Comparison of ENCODE assay signal across 20 cellular contexts in the genomic region with DNA sequence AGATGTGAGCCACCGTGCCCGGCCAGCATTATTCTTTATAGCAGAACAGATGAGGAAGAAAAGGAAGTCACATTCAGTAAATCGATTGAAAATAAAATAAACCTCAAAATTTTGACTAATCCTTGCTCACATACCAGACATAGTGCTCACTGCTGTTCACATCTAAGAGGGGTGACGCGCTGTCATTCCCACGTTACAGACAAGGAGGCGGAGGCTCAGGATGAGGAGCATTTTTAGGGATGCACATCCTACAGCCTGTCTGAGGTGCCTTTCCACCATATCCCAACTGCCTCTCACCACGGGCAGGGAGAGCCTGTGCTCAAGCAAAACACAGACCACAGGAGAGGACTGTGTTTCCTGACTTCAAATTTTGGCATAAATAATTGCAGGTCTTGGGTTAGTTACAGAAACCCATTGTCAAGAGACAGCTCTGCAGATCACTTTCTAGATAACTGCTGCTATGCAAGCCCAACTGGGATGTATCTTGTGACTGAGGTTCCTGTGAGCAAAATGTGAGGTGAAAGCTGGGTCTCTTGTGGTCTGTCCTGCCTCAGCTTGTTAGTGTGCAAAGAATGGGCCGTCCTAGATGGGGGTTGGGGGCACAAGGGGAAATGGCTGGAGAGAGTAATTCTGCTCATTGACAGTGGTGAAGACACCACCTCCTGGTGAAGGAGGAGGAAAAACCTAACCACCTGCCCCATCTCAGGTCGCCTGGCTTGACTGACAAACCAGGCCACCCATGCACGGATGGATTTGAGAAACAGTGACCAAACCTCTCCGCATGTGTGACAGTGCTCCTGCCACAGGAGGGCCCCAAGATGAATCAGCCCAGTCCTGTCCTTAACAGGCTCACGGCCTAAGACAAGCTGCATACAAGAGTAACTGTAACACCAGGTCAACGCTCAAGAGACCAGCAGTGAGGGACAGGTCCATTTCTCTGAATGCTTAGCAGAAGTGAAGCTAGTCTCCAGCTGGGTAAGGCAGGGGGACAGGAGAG. TPM values are rescaled to one million over a fixed set of nuclear protein-coding genes. Genes with fewer than 3 reads are reported as not detected.
DNase-seq lines count a peak whose midpoint lies in the region; ATAC-seq and TF ChIP-seq lines count a peak whose summit lies in the region.
"Had no signal": no experiment of that assay in that cellular context is flagged by ENCODE, and none has a peak within 500 bp of the region (broad histone marks: within the 10 kb centered on the region; RNA-seq: fewer than 3 reads in every experiment).

No MANE protein-coding gene starts in this region.

- no peaks in the 10 kb centered on the region for H3K4me1 ChIP-seq in Karpas-422 (ENCODE audit: low read length)
- H3K4me1 ChIP-seq in adipocyte (ENCODE audit: control insufficient read depth, insufficient read depth, low read length), result peaks cover 12% of the 10 kb centered on the region
- H3K4me1 ChIP-seq in parathyroid adenoma, result peaks cover 4% of the 10 kb centered on the region
- no peaks in the 10 kb centered on the region for H3K4me1 ChIP-seq in effector memory CD4-positive, alpha-beta T cell (ENCODE audit: control insufficient read depth, insufficient read depth, low read length, poor library complexity, severe bottlenecking)
- H3K4me1 ChIP-seq: adrenal gland, colonic mucosa had no signal

- H3K4me2 ChIP-seq in Karpas-422 (ENCODE audit: low read depth, low read length, poor library complexity, severe bottlenecking), result no peak overlapping the region
- no peak overlapping the region for H3K4me2 ChIP-seq in parathyroid adenoma (ENCODE audit: low read length)
- H3K4me2 ChIP-seq: KMS-11, SK-N-SH had no signal

- H3K27me3 ChIP-seq in Karpas-422 (ENCODE audit: low read length), result no peaks in the 10 kb centered on the region
- H3K27me3 ChIP-seq in adipocyte (replicated peaks; ENCODE audit: control insufficient read depth, insufficient read depth, low read length), result peaks cover 42% of the 10 kb centered on the region
- no peaks in the 10 kb centered on the region for H3K27me3 ChIP-seq in parathyroid adenoma (ENCODE audit: control insufficient read depth, insufficient read depth, low read length)
- H3K27me3 ChIP-seq in effector memory CD4-positive, alpha-beta T cell (replicated peaks; ENCODE audit: control insufficient read depth, insufficient read depth, low read length, poor library complexity, severe bottlenecking), result peaks cover 2% of the 10 kb centered on the region
- H3K27me3 ChIP-seq: adrenal gland, colonic mucosa, neutrophil had no signal

- H3K9me3 ChIP-seq in Karpas-422 (ENCODE audit: low read length), result no peaks in the 10 kb centered on the region
- H3K9me3 ChIP-seq in adipocyte (ENCODE audit: control insufficient read depth, low read length), result no peaks in the 10 kb centered on the region
- H3K9me3 ChIP-seq in parathyroid adenoma (ENCODE audit: control insufficient read depth, low read length), result no peaks in the 10 kb centered on the region
- no peaks in the 10 kb centered on the region for H3K9me3 ChIP-seq in effector memory CD4-positive, alpha-beta T cell (ENCODE audit: control insufficient read depth, low read length)
- H3K9me3 ChIP-seq: adrenal gland, colonic mucosa, esophagus squamous epithelium, neutrophil, SK-N-SH had no signal

- H3K9me2 ChIP-seq in Karpas-422 (replicated peaks; ENCODE audit: insufficient read depth, low read length), result no peaks in the 10 kb centered on the region
- H3K9me2 ChIP-seq: SK-N-SH had no signal

- H3K9ac ChIP-seq in Karpas-422 (ENCODE audit: low read length) (no peak overlapping the region), adipocyte (ENCODE audit: low read length) (no peak overlapping the region), parathyroid adenoma (no peak overlapping the region)
- H3K9ac ChIP-seq: KMS-11, SK-N-SH had no signal

- H2AFZ ChIP-seq in Karpas-422 (ENCODE audit: low read length) (no peak overlapping the region), parathyroid adenoma (peak overlapping the region; percentile 50)

- H3K36me3 ChIP-seq in Karpas-422 (ENCODE audit: insufficient read depth, low read length), result no peaks in the 10 kb centered on the region
- no peaks in the 10 kb centered on the region for H3K36me3 ChIP-seq in adipocyte (ENCODE audit: control insufficient read depth, insufficient read depth, low read length, severe bottlenecking)
- H3K36me3 ChIP-seq in parathyroid adenoma (ENCODE audit: control insufficient read depth, insufficient read depth, low read length), result no peaks in the 10 kb centered on the region
- H3K36me3 ChIP-seq in effector memory CD4-positive, alpha-beta T cell (ENCODE audit: control insufficient read depth, insufficient read depth, low read length), result no peaks in the 10 kb centered on the region
- H3K36me3 ChIP-seq: adrenal gland, colonic mucosa, esophagus squamous epithelium, neutrophil had no signal

- DNase-seq in GM13976 (ENCODE audit: low spot score) (peak; percentile 38), Karpas-422 (peak; percentile 40), adipocyte (ENCODE audit: low read depth) (peak; percentile 47), T-helper 9 cell (no peak)
- DNase-seq in effector memory CD4-positive, alpha-beta T cell, result no peak
- DNase-seq in activated effector memory CD4-positive, alpha-beta T cell treated with Interleukin-2 at 50 U/mL for 16 hours, result no peak
- DNase-seq: activated B cell treated with CpG ODN at 0.5 μM for 24 hours; activated T-cell treated with anti-CD3 and anti-CD28 coated beads, Interleukin-2, amount 50 U/mL, for 24 hours; adrenal gland; CD4-positive, CD25-positive, alpha-beta regulatory T cell; colonic mucosa; esophagus squamous epithelium; GDM1; SK-N-SH; small intestine had no signal

- TF ChIP-seq CTCF in GM13976 (IDR thresholded peaks at IDR 0.05; ENCODE audit: borderline replicate concordance, control extremely low read depth, extremely low read depth, insufficient read depth, missing control alignments) (no peak), parathyroid adenoma (IDR thresholded peaks at IDR 0.05) (no peak)

- ATAC-seq in HG02852 (IDR thresholded peaks at IDR 0.05; ENCODE audit: unreplicated experiment), result no peak

- no peak overlapping the region for H3K4me3 ChIP-seq in Karpas-422 (ENCODE audit: low read length)
- H3K4me3 ChIP-seq in adipocyte (ENCODE audit: low read length), result no peak overlapping the region
- no peak overlapping the region for H3K4me3 ChIP-seq in parathyroid adenoma (ENCODE audit: low read depth, low read length)
- no peak overlapping the region for H3K4me3 ChIP-seq in effector memory CD4-positive, alpha-beta T cell (ENCODE audit: insufficient read depth, low read depth, low read length, poor library complexity, severe bottlenecking)
- H3K4me3 ChIP-seq: adrenal gland, colonic mucosa, esophagus squamous epithelium had no signal

- H4K20me1 ChIP-seq in Karpas-422 (ENCODE audit: insufficient read depth, low read depth, low read length), result no peaks in the 10 kb centered on the region

- H3K27ac ChIP-seq in Karpas-422 (ENCODE audit: low read length), result no peak overlapping the region
- H3K27ac ChIP-seq in parathyroid adenoma, result no peak overlapping the region
- no peak overlapping the region for H3K27ac ChIP-seq in effector memory CD4-positive, alpha-beta T cell (ENCODE audit: insufficient read depth, low read length, poor library complexity, severe bottlenecking)
- H3K27ac ChIP-seq: adrenal gland, colonic mucosa, esophagus squamous epithelium, KMS-11, neutrophil had no signal

- H3K79me2 ChIP-seq in Karpas-422 (ENCODE audit: low read length), result no peaks in the 10 kb centered on the region
- no peaks in the 10 kb centered on the region for H3K79me2 ChIP-seq in parathyroid adenoma

- in situ Hi-C loops in GM13976 (cut with MboI; ENCODE audit: low sequenced_read_pairs, unreplicated experiment), result no loop called here

RNA-seq across cellular contexts. Expression of a gene that starts 8.2 kb away (rescaled TPM):
- total RNA-seq in Karpas-422 (2014; rRNA removed; shearing (Covaris generic); ENCODE audit: low replicate concordance), result not detected in 2 replicates
- total RNA-seq: activated B cell treated with CpG ODN at 0.5 μM for 24 hours; CD4-positive, CD25-positive, alpha-beta regulatory T cell; lung microvascular endothelial cell had no signal

RNA-seq across cellular contexts. Expression of a gene that starts 52.6 kb away (rescaled TPM):
- total RNA-seq in Karpas-422 (2014; rRNA removed; shearing (Covaris generic); ENCODE audit: low replicate concordance), result 38.3 and 41.7 TPM in 2 replicates

Comparison
In these comparisons a context has a peak if more than half of its experiments do, and no peak if none do; other contexts are left out.
1. DNase-seq: peak in GM13976 (single experiment), Karpas-422 (single experiment) and adipocyte (single experiment); none in effector memory CD4-positive, alpha-beta T cell (0 of 3), activated effector memory CD4-positive, alpha-beta T cell treated with Interleukin-2 at 50 U/mL for 16 hours (single experiment) and T-helper 9 cell (single experiment).